In the genomic region with DNA sequence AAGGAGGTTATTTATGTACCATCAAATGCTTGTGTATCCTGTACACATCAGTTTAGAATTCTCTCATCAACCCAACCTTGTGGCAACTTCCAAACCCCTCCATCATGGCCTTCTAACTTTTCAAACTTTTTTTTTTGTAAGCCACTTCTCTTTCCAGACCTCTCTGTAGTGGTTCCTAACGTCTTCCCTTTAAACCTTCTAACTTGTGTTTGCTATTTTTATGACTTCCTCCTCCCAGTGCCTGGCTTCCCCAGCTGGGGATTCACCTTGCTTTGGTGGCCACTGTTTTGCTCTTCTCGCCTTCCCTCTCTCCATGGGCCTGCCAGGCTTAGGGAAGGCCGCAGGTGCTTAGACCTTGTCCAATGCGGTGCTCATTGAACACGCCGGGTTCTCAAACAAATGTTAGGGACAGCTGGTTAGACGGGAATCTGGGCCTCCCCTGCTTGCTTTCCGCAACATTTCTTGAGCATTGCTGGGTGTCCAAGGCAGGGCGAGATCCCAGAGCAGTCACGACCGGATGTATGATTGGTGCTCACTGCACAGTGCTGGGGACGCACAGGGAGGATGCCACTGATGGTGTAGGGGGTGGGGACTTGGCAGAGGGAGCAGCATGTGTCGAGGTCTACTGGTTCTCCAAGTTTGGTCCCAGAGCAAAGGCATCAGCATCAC, we compare ENCODE assay signal across 8 cellular contexts. TPM values are rescaled to one million over a fixed set of nuclear protein-coding genes. Genes with fewer than 3 reads are reported as not detected.
DNase-seq lines count a peak whose midpoint lies in the region; ATAC-seq and TF ChIP-seq lines count a peak whose summit lies in the region.

No MANE protein-coding gene starts in this region.

- peak overlapping the region; percentile 80 for H3K4me3 ChIP-seq in DOHH2 (ENCODE audit: low read length)
- no peak overlapping the region for H3K4me3 ChIP-seq in MG63

- peaks cover 30% of the 10 kb centered on the region for H3K79me2 ChIP-seq in DOHH2 (ENCODE audit: control insufficient read depth, low read length)

- H3K9me3 Mint-ChIP-seq in activated naive CD8-positive, alpha-beta T cell (ENCODE audit: low read depth) = no peaks in the 10 kb centered on the region
- peaks cover 14% of the 10 kb centered on the region for H3K9me3 Mint-ChIP-seq in nephron progenitor cell

- H3F3A ChIP-seq in DOHH2 (ENCODE audit: control insufficient read depth, insufficient read depth) = no peaks in the 10 kb centered on the region

- peaks cover 17% of the 10 kb centered on the region for H3K4me1 ChIP-seq in DOHH2 (ENCODE audit: control insufficient read depth, low read length)

- H3K4me2 ChIP-seq in DOHH2 (ENCODE audit: low read length) = peak overlapping the region; percentile 98

- ATAC-seq in HG03439 (IDR thresholded peaks at IDR 0.05; ENCODE audit: unreplicated experiment) (no peak), HG02840 (IDR thresholded peaks at IDR 0.05; ENCODE audit: low FRiP score, unreplicated experiment) (no peak)

- TF ChIP-seq CTCF in DOHH2 (IDR thresholded peaks at IDR 0.05; ENCODE audit: low read depth, low read length, poor library complexity, severe bottlenecking) (no peak), nephron progenitor cell (IDR thresholded peaks at IDR 0.05) (no peak)

- H3K9me3 ChIP-seq in DOHH2 (ENCODE audit: control insufficient read depth, insufficient read depth, low read length) (no peaks in the 10 kb centered on the region), MG63 (peaks cover 9% of the 10 kb centered on the region)

- DNase-seq in Kasumi-1 (lab: John Stamatoyannopoulos, UW) = peak; percentile 55 to 73
- DNase-seq in nephron progenitor cell = no peak
- no peak for DNase-seq in MG63
- no peak for DNase-seq in HuH-7 (ENCODE audit: low spot score)

- no peaks in the 10 kb centered on the region for H3K9me2 ChIP-seq in DOHH2 (replicated peaks; ENCODE audit: control insufficient read depth, low read length)

- H3K27ac ChIP-seq in DOHH2 (ENCODE audit: low read depth, low read length) = no peak overlapping the region

- H3K36me3 ChIP-seq in DOHH2 (ENCODE audit: control insufficient read depth, low read length) (no peaks in the 10 kb centered on the region), MG63 (peaks cover 6% of the 10 kb centered on the region)

- H3K27ac Mint-ChIP-seq in activated naive CD8-positive, alpha-beta T cell = peak overlapping the region; percentile 86
- H3K27ac Mint-ChIP-seq in nephron progenitor cell = no peak overlapping the region

- no peaks in the 10 kb centered on the region for H3K36me3 Mint-ChIP-seq in activated naive CD8-positive, alpha-beta T cell
- H3K36me3 Mint-ChIP-seq in nephron progenitor cell (ENCODE audit: low read depth) = no peaks in the 10 kb centered on the region

- peaks cover 28% of the 10 kb centered on the region for H3K4me1 Mint-ChIP-seq in activated naive CD8-positive, alpha-beta T cell (ENCODE audit: low read depth)
- H3K4me1 Mint-ChIP-seq in nephron progenitor cell = peaks cover 41% of the 10 kb centered on the region

- peak overlapping the region; percentile 80 for H3K4me3 Mint-ChIP-seq in activated naive CD8-positive, alpha-beta T cell
- peak overlapping the region; percentile 80 for H3K4me3 Mint-ChIP-seq in nephron progenitor cell

- 0 out of 2 replicates have a peak, but pooled peaks cover 12% of the 10 kb centered on the region for H4K20me1 ChIP-seq in DOHH2 (ENCODE audit: control insufficient read depth, insufficient read depth, low read depth, low read length)

- H3K27me3 ChIP-seq in DOHH2 (ENCODE audit: control insufficient read depth, low read length) (peaks cover 3% of the 10 kb centered on the region; the same call in 1 of the 2 replicates), MG63 (no peaks in the 10 kb centered on the region)

- no peaks in the 10 kb centered on the region for H3K27me3 Mint-ChIP-seq in activated naive CD8-positive, alpha-beta T cell
- H3K27me3 Mint-ChIP-seq in nephron progenitor cell (ENCODE audit: low read depth, poor library complexity) = peaks cover 3% of the 10 kb centered on the region

RNA-seq across cellular contexts. Expression of a gene that starts 1.1 kb away (rescaled TPM):
- total RNA-seq in MG63 (2014; rRNA removed; shearing (Covaris generic); ENCODE audit: low replicate concordance) = 26.5 and 27.2 TPM in 2 replicates

RNA-seq across cellular contexts. Expression of a gene that starts 28.1 kb away (rescaled TPM):
- 74.4 and 99.7 TPM in 2 replicates for total RNA-seq in MG63 (2014; rRNA removed; shearing (Covaris generic); ENCODE audit: low replicate concordance)

RNA-seq across cellular contexts. Expression of a gene that starts 28.2 kb away (rescaled TPM):
- 6.3 and 9.5 TPM in 2 replicates for total RNA-seq in MG63 (2014; rRNA removed; shearing (Covaris generic); ENCODE audit: low replicate concordance)

RNA-seq across cellular contexts. Expression of a gene that starts 52.5 kb away (rescaled TPM):
- total RNA-seq in MG63 (2014; rRNA removed; shearing (Covaris generic); ENCODE audit: low replicate concordance) = 365 and 417 TPM in 2 replicates

Comparison
In these comparisons a context has a peak if more than half of its experiments do, and no peak if none do; other contexts are left out.
1. DNase-seq: peak in Kasumi-1 (2 of 2); none in nephron progenitor cell (single experiment), MG63 (single experiment) and HuH-7 (single experiment).